In the genomic region with DNA sequence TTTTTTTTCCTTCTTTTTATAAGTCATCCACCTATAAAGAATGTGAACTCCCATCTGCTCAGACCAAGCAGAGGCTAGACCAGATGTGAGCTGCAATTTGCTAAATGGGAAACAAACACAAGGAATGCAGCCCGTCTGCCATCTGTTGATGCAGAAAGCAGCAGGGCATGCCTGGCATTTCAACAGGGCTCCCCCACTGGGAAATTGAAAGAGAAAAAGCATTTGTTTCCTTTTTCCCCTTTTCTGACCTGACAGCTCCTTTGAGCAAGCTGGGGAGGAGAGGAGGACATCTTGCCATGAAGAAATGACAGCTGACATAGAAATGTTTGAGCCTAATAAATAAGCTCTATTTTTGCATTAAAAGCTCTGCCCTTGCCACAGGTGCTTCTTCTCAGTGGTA, we compare ENCODE assay signal across 19 cellular contexts.
A peak's percentile ranks its signal among the peaks of the same experiment; 100 is the strongest.
DNase-seq lines count a peak whose midpoint lies in the region; ATAC-seq and TF ChIP-seq lines count a peak whose summit lies in the region.
"Had no signal": no experiment of that assay in that cellular context is flagged by ENCODE, and none has a peak within 500 bp of the region (broad histone marks: within the 10 kb centered on the region; RNA-seq: fewer than 3 reads in every experiment).

No MANE protein-coding gene starts in this region.

- CTCF ChIA-PET in IMR-90 (lab: Yijun Ruan, JAX) = no interaction called here

- H3K36me3 ChIP-seq in IMR-90 (ENCODE audit: control insufficient read depth, insufficient read depth, low read length) (no peaks in the 10 kb centered on the region), kidney epithelial cell (ENCODE audit: control insufficient read depth, insufficient read depth, low read length) (no peaks in the 10 kb centered on the region), gastroesophageal sphincter (no peaks in the 10 kb centered on the region)
- H3K36me3 ChIP-seq: breast epithelium, prostate gland, vagina had no signal

- POLR2A ChIA-PET in IMR-90 (lab: Charles Lee; ENCODE audit: unreplicated experiment) = no interaction called here
- POLR2A ChIA-PET in naive thymus-derived CD8-positive, alpha-beta T cell (lab: Charles Lee) = no interaction called here

- H3K14ac ChIP-seq in IMR-90 (replicated peaks; ENCODE audit: low read depth, low read length) = no peak overlapping the region

- no peak overlapping the region for H4K5ac ChIP-seq in IMR-90 (ENCODE audit: low read depth, low read length)

- H4K20me1 ChIP-seq in IMR-90 (ENCODE audit: insufficient read depth, low read length) = no peaks in the 10 kb centered on the region

- no peaks in the 10 kb centered on the region for H3K4me1 Mint-ChIP-seq in naive thymus-derived CD8-positive, alpha-beta T cell
- H3K4me1 Mint-ChIP-seq: B cell; stimulated activated memory B cell treated with anti-CD40 and anti-IgM and Interleukin-4, amounts not matched to agents 10 μg/mL and 1 μg/mL and 100 μg/mL, for 72 hours had no signal

- no peak overlapping the region for H3K9ac ChIP-seq in IMR-90 (ENCODE audit: low read depth, low read length)

- H2BK15ac ChIP-seq in IMR-90 (ENCODE audit: low read depth, low read length) = no peak overlapping the region

- H3K56ac ChIP-seq in IMR-90 (ENCODE audit: extremely low read depth, insufficient read depth, low read length) = no peak overlapping the region

- H3K9me3 Mint-ChIP-seq in naive thymus-derived CD8-positive, alpha-beta T cell = peaks cover 0 to 19% (median 10%) of the 10 kb centered on the region in 9 donors

- H3K27ac Mint-ChIP-seq in naive thymus-derived CD8-positive, alpha-beta T cell = no peak overlapping the region
- H3K27ac Mint-ChIP-seq: B cell; HFFc6; stimulated activated memory B cell treated with anti-CD40 and anti-IgM and Interleukin-4, amounts not matched to agents 10 μg/mL and 1 μg/mL and 100 μg/mL, for 72 hours had no signal

- H2BK5ac ChIP-seq in IMR-90 (ENCODE audit: low read depth, low read length, poor library complexity, severe bottlenecking) = no peak overlapping the region

- no peaks in the 10 kb centered on the region for H3K27me3 Mint-ChIP-seq in naive thymus-derived CD8-positive, alpha-beta T cell
- H3K27me3 Mint-ChIP-seq: B cell; stimulated activated memory B cell treated with anti-CD40 and anti-IgM and Interleukin-4, amounts not matched to agents 10 μg/mL and 1 μg/mL and 100 μg/mL, for 72 hours had no signal

- no peak overlapping the region for H3K4me2 ChIP-seq in IMR-90 (ENCODE audit: low read depth, low read length)

- H3K4me3 ChIP-seq in AG10803 (ENCODE audit: low read length) = no peak overlapping the region
- no peak overlapping the region for H3K4me3 ChIP-seq in IMR-90 (ENCODE audit: insufficient read depth, low read depth, low read length)
- no peak overlapping the region for H3K4me3 ChIP-seq in kidney epithelial cell (ENCODE audit: low read depth, low read length)
- H3K4me3 ChIP-seq in gastroesophageal sphincter = no peak overlapping the region
- H3K4me3 ChIP-seq: breast epithelium, prostate gland, vagina had no signal

- H4K8ac ChIP-seq in IMR-90 (ENCODE audit: low read depth in 2 of 2, low read length in 2 of 2) = no peak overlapping the region

- TF ChIP-seq CTCF in AG10803 (conservative IDR thresholded peaks at IDR 0.05; ENCODE audit: low read length) (no peak), IMR-90 (conservative IDR thresholded peaks at IDR 0.05; ENCODE audit: low read depth, low read length) (no peak), kidney epithelial cell (IDR thresholded peaks at IDR 0.05; ENCODE audit: insufficient read depth, low read length, poor library complexity, severe bottlenecking) (no peak), gastroesophageal sphincter (IDR thresholded peaks at IDR 0.05) (no peak)

- H3K9me3 ChIP-seq in IMR-90 (ENCODE audit: control insufficient read depth, insufficient read depth, low read length) (no peaks in the 10 kb centered on the region), gastroesophageal sphincter (peaks cover 0 to 3% (median 0%) of the 10 kb centered on the region in 3 donors)
- H3K9me3 ChIP-seq: breast epithelium, prostate gland, vagina had no signal

- no peaks in the 10 kb centered on the region for H3K9me1 ChIP-seq in IMR-90 (ENCODE audit: insufficient read depth, low read length)

- in situ Hi-C loops in IMR-90 (cut with MboI; ENCODE audit: low sequenced_read_pairs) = no loop called here

- no peak overlapping the region for H3K4ac ChIP-seq in IMR-90 (ENCODE audit: low read depth, low read length)

- intact Hi-C loops in IMR-90 (cut with micrococcal nuclease) = no loop called here

- no peak overlapping the region for H2BK20ac ChIP-seq in IMR-90 (ENCODE audit: low read depth, low read length)

- no peak for ATAC-seq in IMR-90 (ENCODE audit: low read depth)
- ATAC-seq in GM19452 (IDR thresholded peaks at IDR 0.05; ENCODE audit: unreplicated experiment) = no peak
- no peak for ATAC-seq in gastroesophageal sphincter
- ATAC-seq in naive thymus-derived CD8-positive, alpha-beta T cell = no peak
- ATAC-seq: stimulated activated memory B cell treated with anti-CD40 and anti-IgM and Interleukin-4, amounts not matched to agents 10 μg/mL and 1 μg/mL and 100 μg/mL, for 72 hours had no signal

- H2AK5ac ChIP-seq in IMR-90 (ENCODE audit: low read depth, low read length) = no peak overlapping the region

- H4K91ac ChIP-seq in IMR-90 (ENCODE audit: insufficient read depth, low read depth, low read length) = no peak overlapping the region

- dilution Hi-C loops in IMR-90 (cut with HindIII; ENCODE audit: low sequenced_read_pairs, unreplicated experiment) = no loop called here

- no TSS peak for BruUV-seq in IMR-90 (replicated peaks; lab: Mats Ljungman, UMichigan)

- TF ChIP-seq POLR2A in IMR-90 (IDR thresholded peaks at IDR 0.05; ENCODE audit: low read depth, low read length) (no peak), gastroesophageal sphincter (IDR thresholded peaks at IDR 0.05) (no peak)

- H3K27ac ChIP-seq in IMR-90 (ENCODE audit: insufficient read depth, low read length) (no peak overlapping the region), gastroesophageal sphincter (no peak overlapping the region)
- H3K27ac ChIP-seq: breast epithelium, prostate gland, vagina had no signal

- H2AFZ ChIP-seq in IMR-90 (replicated peaks; ENCODE audit: low read length, poor library complexity) = no peak overlapping the region

- H3K23ac ChIP-seq in IMR-90 (ENCODE audit: low read depth, low read length) = no peak overlapping the region

- H3K79me1 ChIP-seq in IMR-90 (ENCODE audit: low read depth in 1 of 2, low read length in 2 of 2) = no peaks in the 10 kb centered on the region

- WGBS in IMR-90 (ENCODE audit: extremely low coverage in 2 of 2, insufficient read length in 1 of 2), 2 experiments = no CpG with 5 or more reads among the region's 1 CpG
- WGBS in gastroesophageal sphincter (ENCODE audit: low coverage in 1 of 2), 2 donors = no CpG with 5 or more reads among the region's 1 CpG

- no peak overlapping the region for H3K18ac ChIP-seq in IMR-90 (ENCODE audit: low read depth, low read length)

- DNase-seq in AG10803 (ENCODE audit: low read depth) (peak; percentile 0), IMR-90 (peak; percentile 6), amniotic epithelial cell (ENCODE audit: low read depth) (peak; percentile 23), kidney epithelial cell (ENCODE audit: low read depth) (peak; percentile 16), GOT3 (lab: John Stamatoyannopoulos, UW) (no peak)
- DNase-seq in naive thymus-derived CD8-positive, alpha-beta T cell = no peak
- DNase-seq: activated CD4-positive, alpha-beta T cell treated with anti-CD3 and anti-CD28 coated beads, Interleukin-2, amount 50 U/mL, for 48 hours; activated effector memory CD4-positive, alpha-beta T cell treated with Interleukin-2 at 50 U/mL for 16 hours; HFFc6; NCI-H187 treated with DMSO at 0.1 percent for 48 hours; stimulated activated CD4-positive, alpha-beta T cell treated with anti-CD3 and anti-CD28 coated beads, Interleukin-2, amount 100 ng/mL, for 48 hours; T-helper 2 cell had no signal

- TF ChIP-seq EP300 in gastroesophageal sphincter (IDR thresholded peaks at IDR 0.05) = no peak

- H2BK120ac ChIP-seq in IMR-90 (ENCODE audit: low read depth, low read length) = no peak overlapping the region

- H2AK9ac ChIP-seq in IMR-90 (replicated peaks; ENCODE audit: low read depth, low read length, poor library complexity) = no peak overlapping the region

- H3K4me1 ChIP-seq in IMR-90 (ENCODE audit: control insufficient read depth, insufficient read depth, low read length) (no peaks in the 10 kb centered on the region; the same call in 1 of the 2 replicates), gastroesophageal sphincter (no peaks in the 10 kb centered on the region)
- H3K4me1 ChIP-seq: breast epithelium, prostate gland, vagina had no signal

- H3K36me3 Mint-ChIP-seq in naive thymus-derived CD8-positive, alpha-beta T cell = no peaks in the 10 kb centered on the region
- H3K36me3 Mint-ChIP-seq: stimulated activated memory B cell treated with anti-CD40 and anti-IgM and Interleukin-4, amounts not matched to agents 10 μg/mL and 1 μg/mL and 100 μg/mL, for 72 hours had no signal

- no peak for TF ChIP-seq RAD21 in IMR-90 (IDR thresholded peaks at IDR 0.05; ENCODE audit: low read length)

- H3K27me3 ChIP-seq in IMR-90 (ENCODE audit: control insufficient read depth, insufficient read depth, low read length) (no peaks in the 10 kb centered on the region), kidney epithelial cell (ENCODE audit: control insufficient read depth, insufficient read depth, low read length) (no peaks in the 10 kb centered on the region), gastroesophageal sphincter (no peaks in the 10 kb centered on the region)
- H3K27me3 ChIP-seq: breast epithelium, vagina had no signal

- no peak overlapping the region for H3K4me3 Mint-ChIP-seq in naive thymus-derived CD8-positive, alpha-beta T cell
- H3K4me3 Mint-ChIP-seq: B cell; HFFc6; stimulated activated memory B cell treated with anti-CD40 and anti-IgM and Interleukin-4, amounts not matched to agents 10 μg/mL and 1 μg/mL and 100 μg/mL, for 72 hours had no signal

TF ChIP-seq in IMR-90, 13 proteins besides CTCF, POLR2A, EP300 and RAD21 (continues in another document):
- TF ChIP-seq, protein P1, sequence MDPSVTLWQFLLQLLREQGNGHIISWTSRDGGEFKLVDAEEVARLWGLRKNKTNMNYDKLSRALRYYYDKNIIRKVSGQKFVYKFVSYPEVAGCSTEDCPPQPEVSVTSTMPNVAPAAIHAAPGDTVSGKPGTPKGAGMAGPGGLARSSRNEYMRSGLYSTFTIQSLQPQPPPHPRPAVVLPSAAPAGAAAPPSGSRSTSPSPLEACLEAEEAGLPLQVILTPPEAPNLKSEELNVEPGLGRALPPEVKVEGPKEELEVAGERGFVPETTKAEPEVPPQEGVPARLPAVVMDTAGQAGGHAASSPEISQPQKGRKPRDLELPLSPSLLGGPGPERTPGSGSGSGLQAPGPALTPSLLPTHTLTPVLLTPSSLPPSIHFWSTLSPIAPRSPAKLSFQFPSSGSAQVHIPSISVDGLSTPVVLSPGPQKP (IDR thresholded peaks at IDR 0.05; ENCODE audit: borderline replicate concordance, low read depth, low read length) = no peak
- TF ChIP-seq CEBPB (IDR thresholded peaks at IDR 0.05; ENCODE audit: low read depth, low read length) = no peak
- no peak for TF ChIP-seq MAZ (IDR thresholded peaks at IDR 0.05; ENCODE audit: borderline replicate concordance, low read depth, low read length)

Comparison
In these comparisons a context has a peak if more than half of its experiments do, and no peak if none do; other contexts are left out.
1. DNase-seq: peak in AG10803 (single experiment), IMR-90 (single experiment), amniotic epithelial cell (single experiment) and kidney epithelial cell (single experiment); none in GOT3 (single experiment) and naive thymus-derived CD8-positive, alpha-beta T cell (0 of 10).